16 cellular contexts compared by ENCODE assay signal in the genomic region with DNA sequence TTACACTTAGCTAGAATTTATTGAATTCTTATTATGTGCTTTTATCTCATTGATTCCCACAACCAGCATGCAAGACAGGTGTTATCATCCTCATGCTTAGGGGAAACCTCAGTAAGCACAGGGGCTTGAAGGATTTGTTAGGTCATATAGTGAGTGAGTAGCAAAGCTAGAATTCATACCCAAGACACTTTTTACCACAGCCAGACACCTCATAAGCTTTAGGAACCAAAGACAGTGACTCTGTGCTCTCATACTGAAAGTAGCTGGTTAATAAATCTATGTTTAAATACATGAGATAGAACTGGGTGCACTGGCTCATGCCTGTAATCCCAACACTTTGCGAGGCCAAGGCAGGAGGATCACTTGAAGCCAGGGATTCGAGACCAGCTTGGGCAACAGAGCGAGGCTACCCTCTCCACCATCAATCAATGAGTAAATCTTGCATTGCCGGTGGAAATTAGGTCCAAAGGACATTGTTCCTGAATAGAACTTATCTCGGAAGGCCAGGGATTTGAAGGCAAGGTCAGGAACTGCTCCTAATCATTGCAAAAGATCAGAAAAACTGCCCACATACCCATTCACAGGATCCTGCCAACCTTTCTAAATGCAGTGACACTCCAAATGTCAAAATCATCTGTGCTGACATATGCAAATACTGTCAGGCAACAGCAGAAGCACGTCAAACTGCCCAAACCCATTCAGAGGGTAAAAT.
DNase-seq lines count a peak whose midpoint lies in the region; ATAC-seq and TF ChIP-seq lines count a peak whose summit lies in the region.
"Had no signal": no experiment of that assay in that cellular context is flagged by ENCODE, and none has a peak within 500 bp of the region (broad histone marks: within the 10 kb centered on the region; RNA-seq: fewer than 3 reads in every experiment).

No MANE protein-coding gene starts in this region.

- no peaks in the 10 kb centered on the region for H3K36me3 Mint-ChIP-seq in T-helper 2 cell treated with Interferon-gamma antibody and Interleukin-4, amounts not matched to agents 5 μg/mL and 100 μg/mL, for 36 hours (ENCODE audit: low read depth)
- H3K36me3 Mint-ChIP-seq: activated CD4-positive, alpha-beta memory T cell treated with anti-CD3 and anti-CD28 coated beads for 36 hours; IgD-negative memory B cell had no signal

- no peak for DNase-seq in right lobe of liver
- no peak for DNase-seq in midbrain (lab: John Stamatoyannopoulos, UW)
- no peak for DNase-seq in activated CD4-positive, alpha-beta T cell treated with anti-CD3 and anti-CD28 coated beads, Interleukin-2, amount 50 U/mL, for 4 hours
- no peak for DNase-seq in T-helper 2 cell treated with Interferon-gamma antibody and Interleukin-4, amounts not matched to agents 5 μg/mL and 100 μg/mL, for 36 hours (ENCODE audit: low spot score)
- DNase-seq: activated CD4-positive, alpha-beta memory T cell treated with anti-CD3 and anti-CD28 coated beads for 36 hours; activated naive CD4-positive, alpha-beta T cell treated with anti-CD3 and anti-CD28 coated beads, Interleukin-2, amount 50 U/mL, for 16 hours; C1 segment of cervical spinal cord; NCI-H748 treated with DMSO at 0.1 percent for 48 hours; nephron progenitor cell; T1000 had no signal

- H3K27me3 Mint-ChIP-seq in T-helper 2 cell treated with Interferon-gamma antibody and Interleukin-4, amounts not matched to agents 5 μg/mL and 100 μg/mL, for 36 hours (ENCODE audit: low read depth) = no peaks in the 10 kb centered on the region
- H3K27me3 Mint-ChIP-seq: IgD-negative memory B cell had no signal

- WGBS in right lobe of liver (ENCODE audit: insufficient coverage, low coverage, low lambda C conversion rate, missing lambda C conversion rate) = 43% methylated on average over 5 of the region's 6 CpGs

- no peak overlapping the region for H3K27ac ChIP-seq in right lobe of liver
- H3K27ac ChIP-seq: cardiac muscle cell had no signal

- ATAC-seq in GM18873 (IDR thresholded peaks at IDR 0.05; ENCODE audit: low FRiP score, unreplicated experiment) (peak; percentile 91), GM21737 (IDR thresholded peaks at IDR 0.05; ENCODE audit: unreplicated experiment) (peak; percentile 87), HG03342 (IDR thresholded peaks at IDR 0.05; ENCODE audit: unreplicated experiment) (peak; percentile 76), right lobe of liver (peak in 3 of 4 donors; percentile 25 to 67 (median 61)), HG03045 (IDR thresholded peaks at IDR 0.05; ENCODE audit: unreplicated experiment) (no peak)

- no peak for TF ChIP-seq CTCF in right lobe of liver (IDR thresholded peaks at IDR 0.05)

- intact Hi-C loops in right lobe of liver (cut with DNase I) = no loop called here

- H3K36me3 ChIP-seq in right lobe of liver = no peaks in the 10 kb centered on the region
- H3K36me3 ChIP-seq: cardiac muscle cell had no signal

- H3K27me3 ChIP-seq in right lobe of liver = no peaks in the 10 kb centered on the region
- H3K27me3 ChIP-seq: cardiac muscle cell had no signal

- no peaks in the 10 kb centered on the region for H3K9me3 Mint-ChIP-seq in T-helper 2 cell treated with Interferon-gamma antibody and Interleukin-4, amounts not matched to agents 5 μg/mL and 100 μg/mL, for 36 hours
- H3K9me3 Mint-ChIP-seq: activated CD4-positive, alpha-beta memory T cell treated with anti-CD3 and anti-CD28 coated beads for 36 hours; nephron progenitor cell had no signal

- H3K4me3 Mint-ChIP-seq in T-helper 2 cell treated with Interferon-gamma antibody and Interleukin-4, amounts not matched to agents 5 μg/mL and 100 μg/mL, for 36 hours = no peak overlapping the region
- H3K4me3 Mint-ChIP-seq: activated CD4-positive, alpha-beta memory T cell treated with anti-CD3 and anti-CD28 coated beads for 36 hours; IgD-negative memory B cell; nephron progenitor cell had no signal

- no peaks in the 10 kb centered on the region for H3K9me3 ChIP-seq in right lobe of liver

- H3K27ac Mint-ChIP-seq in T-helper 2 cell treated with Interferon-gamma antibody and Interleukin-4, amounts not matched to agents 5 μg/mL and 100 μg/mL, for 36 hours = no peak overlapping the region
- H3K27ac Mint-ChIP-seq: activated CD4-positive, alpha-beta memory T cell treated with anti-CD3 and anti-CD28 coated beads for 36 hours; IgD-negative memory B cell; nephron progenitor cell had no signal

- no peak for TF ChIP-seq POLR2A in right lobe of liver (IDR thresholded peaks at IDR 0.05)

- peaks cover 0 to 14% (median 0%) of the 10 kb centered on the region in 4 donors for H3K4me1 ChIP-seq in right lobe of liver

- H3K4me1 Mint-ChIP-seq in T-helper 2 cell treated with Interferon-gamma antibody and Interleukin-4, amounts not matched to agents 5 μg/mL and 100 μg/mL, for 36 hours (ENCODE audit: low read depth) = no peaks in the 10 kb centered on the region
- H3K4me1 Mint-ChIP-seq: IgD-negative memory B cell had no signal

- no peak overlapping the region for H3K4me3 ChIP-seq in right lobe of liver
- H3K4me3 ChIP-seq: cardiac muscle cell had no signal
